Comparison of ENCODE assay signal across 14 cellular contexts in genomic region chr9:26561928-26562327, GRCh38.
"Had no signal": no experiment of that assay in that cellular context is flagged by ENCODE, and none has a peak within 500 bp of the region (broad histone marks: within the 10 kb centered on the region; RNA-seq: fewer than 3 reads in every experiment).

No MANE protein-coding gene starts in this region.

- H3K27me3 ChIP-seq: neural progenitor cell, sigmoid colon, spleen had no signal

- H2AFZ ChIP-seq: neural progenitor cell had no signal

- H3K4me3 ChIP-seq: lung, neural progenitor cell, sigmoid colon, spleen had no signal

- H3K4me2 ChIP-seq: neural progenitor cell had no signal

- H3K4me1 ChIP-seq: sigmoid colon, spleen had no signal

- H3K9me3 ChIP-seq: sigmoid colon had no signal

- H3K9ac ChIP-seq: neural progenitor cell had no signal

- H3K36me3 ChIP-seq: neural progenitor cell, sigmoid colon, spleen had no signal

- H3K27ac ChIP-seq: neural progenitor cell, sigmoid colon, spleen had no signal

- ATAC-seq: activated naive CD4-positive, alpha-beta T cell treated with anti-CD3 and anti-CD28 coated beads, Interleukin-2, amount 50 U/mL, for 72 hours; activated T-cell treated with anti-CD3 and anti-CD28 coated beads, Interleukin-2, amount 50 U/mL, for 72 hours; left colon; stimulated activated effector memory CD8-positive, alpha-beta T cell treated with anti-CD3 and anti-CD28 coated beads, Interleukin-12 subunit alpha, Interleukin-12 subunit beta, amount 100 ng/mL, for 72 hours had no signal

- DNase-seq: activated B cell treated with CpG ODN at 0.5 μM for 24 hours; activated CD4-positive, alpha-beta T cell treated with anti-CD3 and anti-CD28 coated beads for 48 hours; activated CD8-positive, alpha-beta memory T cell treated with anti-CD3 and anti-CD28 coated beads, Interleukin-2, amount 50 U/mL, for 48 hours; activated gamma-delta T cell; activated T-cell treated with anti-CD3 and anti-CD28 coated beads, Interleukin-2, amount 50 U/mL, for 72 hours; amniotic stem cell; erythroblast; left colon; sigmoid colon; spleen had no signal
